10 cellular contexts compared by ENCODE assay signal in genomic region chr1:41783189-41783639, GRCh38.
DNase-seq lines count a peak whose midpoint lies in the region; ATAC-seq and TF ChIP-seq lines count a peak whose summit lies in the region.
"Had no signal": no experiment of that assay in that cellular context is flagged by ENCODE, and none has a peak within 500 bp of the region (broad histone marks: within the 10 kb centered on the region; RNA-seq: fewer than 3 reads in every experiment).

No MANE protein-coding gene starts in this region.

- no peak for TF ChIP-seq CTCF in vagina (IDR thresholded peaks at IDR 0.05)
- TF ChIP-seq CTCF in MM.1S (IDR thresholded peaks at IDR 0.05; ENCODE audit: low read length) = no peak

- DNase-seq in activated effector memory CD4-positive, alpha-beta T cell treated with anti-CD3 and anti-CD28 coated beads, Interleukin-2, amount 50 U/mL, for 16 hours = peak; percentile 67
- no peak for DNase-seq in activated effector memory CD4-positive, alpha-beta T cell treated with Interleukin-2 at 50 U/mL for 16 hours
- DNase-seq in kidney tubule cell (ENCODE audit: low spot score) (peak; percentile 87), vagina (ENCODE audit: extremely low spot score in 2 of 2) (no peak), germinal center (ENCODE audit: low spot score) (no peak), MM.1S (no peak)
- DNase-seq: DND-41 had no signal

- peak overlapping the region; percentile 83 for H3K27ac Mint-ChIP-seq in activated T-helper 17 cell treated with anti-CD3 and anti-CD28 coated beads, Interleukin-2, amount 50 U/mL, for 72 hours

- H3F3A ChIP-seq in MM.1S (ENCODE audit: insufficient read depth, low read length) = no peaks in the 10 kb centered on the region

- peak overlapping the region; percentile 26 for H3K27ac ChIP-seq in vagina
- no peak overlapping the region for H3K27ac ChIP-seq in MM.1S (ENCODE audit: low read length)
- H3K27ac ChIP-seq: cardiac muscle cell had no signal

- no peaks in the 10 kb centered on the region for H3K27me3 Mint-ChIP-seq in activated T-helper 17 cell treated with anti-CD3 and anti-CD28 coated beads, Interleukin-2, amount 50 U/mL, for 72 hours

- H3K4me3 Mint-ChIP-seq in activated T-helper 17 cell treated with anti-CD3 and anti-CD28 coated beads, Interleukin-2, amount 50 U/mL, for 72 hours = peak overlapping the region; percentile 81

- TF ChIP-seq POLR2A in vagina (IDR thresholded peaks at IDR 0.05) = no peak

- H3K9me2 ChIP-seq in MM.1S (replicated peaks; ENCODE audit: insufficient read depth, low read length) = no peaks in the 10 kb centered on the region

- H3K27me3 ChIP-seq in vagina = no peaks in the 10 kb centered on the region
- no peaks in the 10 kb centered on the region for H3K27me3 ChIP-seq in MM.1S (replicated peaks; ENCODE audit: insufficient read depth, low read length)
- H3K27me3 ChIP-seq: cardiac muscle cell had no signal

- H3K79me2 ChIP-seq in MM.1S (ENCODE audit: low read length) = no peaks in the 10 kb centered on the region

- H4K20me1 ChIP-seq in MM.1S (ENCODE audit: insufficient read depth, low read length) = no peaks in the 10 kb centered on the region

- H3K9me3 ChIP-seq in vagina = no peaks in the 10 kb centered on the region
- no peaks in the 10 kb centered on the region for H3K9me3 ChIP-seq in MM.1S (replicated peaks; ENCODE audit: insufficient read depth, low read length)

- H3K36me3 Mint-ChIP-seq in activated T-helper 17 cell treated with anti-CD3 and anti-CD28 coated beads, Interleukin-2, amount 50 U/mL, for 72 hours (ENCODE audit: low read depth) = no peaks in the 10 kb centered on the region

- H3K4me3 ChIP-seq in vagina (no peak overlapping the region), MM.1S (ENCODE audit: low read length) (no peak overlapping the region)
- H3K4me3 ChIP-seq: cardiac muscle cell had no signal

- no peaks in the 10 kb centered on the region for H3K9me3 Mint-ChIP-seq in activated T-helper 17 cell treated with anti-CD3 and anti-CD28 coated beads, Interleukin-2, amount 50 U/mL, for 72 hours

- H3K4me1 ChIP-seq in vagina (peaks cover 28% of the 10 kb centered on the region), MM.1S (ENCODE audit: low read length) (no peaks in the 10 kb centered on the region)

- H3K9ac ChIP-seq in MM.1S (ENCODE audit: low read length) = no peak overlapping the region

- intact Hi-C loops in vagina (cut with DNase I) = no loop called here

- peaks cover 30% of the 10 kb centered on the region for H3K4me1 Mint-ChIP-seq in activated T-helper 17 cell treated with anti-CD3 and anti-CD28 coated beads, Interleukin-2, amount 50 U/mL, for 72 hours

- H3K4me2 ChIP-seq in MM.1S (ENCODE audit: low read depth, low read length) = no peak overlapping the region

- peak; percentile 99 for ATAC-seq in activated T-helper 17 cell treated with anti-CD3 and anti-CD28 coated beads, Interleukin-2, amount 50 U/mL, for 72 hours (replicated peaks)
- no peak for ATAC-seq in GM18498 (IDR thresholded peaks at IDR 0.05; ENCODE audit: unreplicated experiment)

- H3K36me3 ChIP-seq in vagina = no peaks in the 10 kb centered on the region
- H3K36me3 ChIP-seq in MM.1S (replicated peaks; ENCODE audit: insufficient read depth, low read length) = no peaks in the 10 kb centered on the region
- H3K36me3 ChIP-seq: cardiac muscle cell had no signal

- H2AFZ ChIP-seq in MM.1S (ENCODE audit: low read length) = no peak overlapping the region

Comparison
In these comparisons a context has a peak if more than half of its experiments do, and no peak if none do; other contexts are left out.
1. DNase-seq: peak in activated effector memory CD4-positive, alpha-beta T cell treated with anti-CD3 and anti-CD28 coated beads, Interleukin-2, amount 50 U/mL, for 16 hours (single experiment) and kidney tubule cell (single experiment); none in activated effector memory CD4-positive, alpha-beta T cell treated with Interleukin-2 at 50 U/mL for 16 hours (single experiment), vagina (0 of 2), germinal center (single experiment) and MM.1S (single experiment).